12 cellular contexts compared by ENCODE assay signal in genomic region chr10:103636996-103637395, GRCh38.
A peak's percentile ranks its signal among the peaks of the same experiment; 100 is the strongest.
DNase-seq lines count a peak whose midpoint lies in the region; ATAC-seq and TF ChIP-seq lines count a peak whose summit lies in the region.
"Had no signal": no experiment of that assay in that cellular context is flagged by ENCODE, and none has a peak within 500 bp of the region (broad histone marks: within the 10 kb centered on the region; RNA-seq: fewer than 3 reads in every experiment).

No MANE protein-coding gene starts in this region.

- ATAC-seq in GM19035 (IDR thresholded peaks at IDR 0.05; ENCODE audit: unreplicated experiment) (no peak), GM18858 (IDR thresholded peaks at IDR 0.05; ENCODE audit: unreplicated experiment) (no peak)

- H3K27ac ChIP-seq in dorsolateral prefrontal cortex, result peak overlapping the region; percentile 5 to 91 (median 77)
- peak overlapping the region; percentile 79 for H3K27ac ChIP-seq in muscle layer of colon (ENCODE audit: low read depth, low read length)
- peak overlapping the region; percentile 84 to 87 for H3K27ac ChIP-seq in tibial artery

- peak; percentile 60 for DNase-seq in MG63
- peak in 1 of 10 donors; percentile 57 for DNase-seq in dorsolateral prefrontal cortex
- DNase-seq in tibial artery, result peak in 1 of 2 donors; percentile 86
- DNase-seq in NCI-H226, result no peak
- DNase-seq: activated naive CD4-positive, alpha-beta T cell treated with anti-CD3 and anti-CD28 coated beads, Interleukin-2, amount 50 U/mL, for 16 hours; NCI-H146; NCI-H526 treated with DMSO at 0.1 percent for 48 hours; stimulated activated CD4-positive, alpha-beta T cell treated with anti-CD3 and anti-CD28 coated beads, Interleukin-1b, Interleukin-23, amount 100 ng/mL, for 48 hours had no signal

- intact Hi-C loops in dorsolateral prefrontal cortex (cut with DNase I), result no loop called here
- intact Hi-C loops in tibial artery (cut with DNase I; ENCODE audit: low total_unique reads), result no loop called here

- TF ChIP-seq CTCF in dorsolateral prefrontal cortex (IDR thresholded peaks at IDR 0.05 in 54 of 56, conservative IDR thresholded peaks at IDR 0.05 in 2 of 56; ENCODE audit: low read depth in 1 of 56, partially characterized antibody in 56 of 56), result no peak
- TF ChIP-seq CTCF in tibial artery (IDR thresholded peaks at IDR 0.05), result no peak

- no peak overlapping the region for H3K4me3 ChIP-seq in MG63
- no peak overlapping the region for H3K4me3 ChIP-seq in dorsolateral prefrontal cortex
- no peak overlapping the region for H3K4me3 ChIP-seq in muscle layer of colon (ENCODE audit: low read depth in 1 of 2, low read length in 2 of 2)
- no peak overlapping the region for H3K4me3 ChIP-seq in tibial artery
- H3K4me3 ChIP-seq: left lung had no signal

- H3K36me3 ChIP-seq in MG63 (peaks cover 74% of the 10 kb centered on the region), muscle layer of colon (ENCODE audit: insufficient read depth, low read length) (peaks cover 15% of the 10 kb centered on the region), tibial artery (peaks cover 0 to 7% (median 4%) of the 10 kb centered on the region in 3 donors)

- no peak overlapping the region for H3K9ac ChIP-seq in muscle layer of colon (ENCODE audit: low read length)

- H3K4me1 ChIP-seq in muscle layer of colon (ENCODE audit: insufficient read depth, low read length) (peaks cover 53% of the 10 kb centered on the region), tibial artery (peaks cover 5 to 76% (median 67%) of the 10 kb centered on the region in 4 donors)

- no peaks in the 10 kb centered on the region for H3K9me3 ChIP-seq in MG63
- H3K9me3 ChIP-seq in muscle layer of colon (ENCODE audit: low read length), result no peaks in the 10 kb centered on the region
- no peaks in the 10 kb centered on the region for H3K9me3 ChIP-seq in tibial artery
- H3K9me3 ChIP-seq: left lung had no signal

- H3K27me3 ChIP-seq in MG63 (no peaks in the 10 kb centered on the region), dorsolateral prefrontal cortex (no peaks in the 10 kb centered on the region), muscle layer of colon (ENCODE audit: control insufficient read depth in 1 of 2, insufficient read depth in 2 of 2, low read length in 2 of 2) (no peaks in the 10 kb centered on the region), tibial artery (no peaks in the 10 kb centered on the region)
- H3K27me3 ChIP-seq: left lung had no signal
